8 cellular contexts compared by ENCODE assay signal in the genomic region with DNA sequence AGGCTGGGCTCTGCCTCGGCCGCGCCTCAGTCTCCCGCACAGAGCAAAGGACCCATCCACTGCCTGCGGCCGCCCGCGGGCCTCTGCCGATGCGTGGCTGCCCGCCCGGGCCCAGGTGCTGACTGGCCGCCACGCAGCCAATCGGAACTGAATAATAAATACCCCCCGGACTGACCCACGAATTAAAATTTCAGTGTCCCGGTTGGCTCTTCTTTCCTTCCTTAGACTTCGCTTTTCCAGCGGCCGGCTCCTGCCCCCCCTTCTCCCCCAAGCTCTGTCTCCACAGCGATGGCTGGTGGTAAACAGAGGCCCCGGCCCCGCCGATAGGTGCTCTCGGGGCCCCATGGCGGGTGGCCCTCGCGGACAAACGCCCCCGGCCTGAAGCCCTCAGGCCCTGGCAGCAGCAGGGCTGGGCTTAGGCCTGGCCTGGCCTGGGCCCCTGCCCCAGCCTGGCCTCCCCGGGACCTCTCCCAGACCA. TPM values are rescaled to one million over a fixed set of nuclear protein-coding genes. Genes with fewer than 3 reads are reported as not detected.
DNase-seq lines count a peak whose midpoint lies in the region; ATAC-seq and TF ChIP-seq lines count a peak whose summit lies in the region.

No MANE protein-coding gene starts in this region.

- peaks cover 13% of the 10 kb centered on the region for H3K4me1 Mint-ChIP-seq in T-helper 2 cell treated with Interferon-gamma antibody and Interleukin-4, amounts not matched to agents 5 μg/mL and 100 μg/mL, for 36 hours (ENCODE audit: low read depth)
- peaks cover 4% of the 10 kb centered on the region for H3K4me1 Mint-ChIP-seq in activated T-helper 17 cell treated with anti-CD3 and anti-CD28 coated beads, Interleukin-2, amount 50 U/mL, for 72 hours

- no peak overlapping the region for H3K9ac ChIP-seq in iPS-15b (ENCODE audit: low read depth, low read length)

- H3K27ac ChIP-seq in spleen = peak overlapping the region; percentile 43 to 99 (median 98)

- no peaks in the 10 kb centered on the region for H3K9me3 Mint-ChIP-seq in T-helper 2 cell treated with Interferon-gamma antibody and Interleukin-4, amounts not matched to agents 5 μg/mL and 100 μg/mL, for 36 hours
- no peaks in the 10 kb centered on the region for H3K9me3 Mint-ChIP-seq in activated T-helper 17 cell treated with anti-CD3 and anti-CD28 coated beads, Interleukin-2, amount 50 U/mL, for 72 hours

- H3K27me3 Mint-ChIP-seq in T-helper 2 cell treated with Interferon-gamma antibody and Interleukin-4, amounts not matched to agents 5 μg/mL and 100 μg/mL, for 36 hours (ENCODE audit: low read depth) = no peaks in the 10 kb centered on the region
- H3K27me3 Mint-ChIP-seq in activated T-helper 17 cell treated with anti-CD3 and anti-CD28 coated beads, Interleukin-2, amount 50 U/mL, for 72 hours = no peaks in the 10 kb centered on the region

- DNase-seq in T-helper 2 cell treated with Interferon-gamma antibody and Interleukin-4, amounts not matched to agents 5 μg/mL and 100 μg/mL, for 36 hours (ENCODE audit: low spot score) = no peak
- DNase-seq in T-helper 2 cell (no peak), spleen (no peak), NK-92 (lab: John Stamatoyannopoulos, UW; ENCODE audit: unreplicated experiment) (no peak)

- H3K36me3 ChIP-seq in iPS-15b (ENCODE audit: control insufficient read depth, insufficient read depth, low read length) (peaks cover 11% of the 10 kb centered on the region), spleen (peaks cover 0 to 24% (median 0%) of the 10 kb centered on the region in 6 donors)

- H3K9me3 ChIP-seq in iPS-15b (ENCODE audit: control insufficient read depth, insufficient read depth, low read length) (no peaks in the 10 kb centered on the region), spleen (no peaks in the 10 kb centered on the region)

- peaks cover 3% of the 10 kb centered on the region for H3K36me3 Mint-ChIP-seq in T-helper 2 cell treated with Interferon-gamma antibody and Interleukin-4, amounts not matched to agents 5 μg/mL and 100 μg/mL, for 36 hours (ENCODE audit: low read depth)
- peaks cover 21% of the 10 kb centered on the region for H3K36me3 Mint-ChIP-seq in activated T-helper 17 cell treated with anti-CD3 and anti-CD28 coated beads, Interleukin-2, amount 50 U/mL, for 72 hours (ENCODE audit: low read depth)

- peak overlapping the region; percentile 82 for H3K4me3 Mint-ChIP-seq in T-helper 2 cell treated with Interferon-gamma antibody and Interleukin-4, amounts not matched to agents 5 μg/mL and 100 μg/mL, for 36 hours
- H3K4me3 Mint-ChIP-seq in activated T-helper 17 cell treated with anti-CD3 and anti-CD28 coated beads, Interleukin-2, amount 50 U/mL, for 72 hours = peak overlapping the region; percentile 82

- peak overlapping the region; percentile 81 for H3K27ac Mint-ChIP-seq in T-helper 2 cell treated with Interferon-gamma antibody and Interleukin-4, amounts not matched to agents 5 μg/mL and 100 μg/mL, for 36 hours
- H3K27ac Mint-ChIP-seq in activated T-helper 17 cell treated with anti-CD3 and anti-CD28 coated beads, Interleukin-2, amount 50 U/mL, for 72 hours = peak overlapping the region; percentile 80

- peaks cover 10% of the 10 kb centered on the region for H3K4me1 ChIP-seq in iPS-15b (ENCODE audit: control insufficient read depth, insufficient read depth, low read length)
- peaks cover 54 to 77% (median 71%) of the 10 kb centered on the region in 6 donors for H3K4me1 ChIP-seq in spleen

- no peak for TF ChIP-seq CTCF in spleen (IDR thresholded peaks at IDR 0.05 in 8 of 11, conservative IDR thresholded peaks at IDR 0.05 in 3 of 11)

- 18 to 34% (median 23%) methylated on average over 22 to 32 of the region's 32 CpGs for WGBS in spleen, 5 donors

- H3K4me3 ChIP-seq in iPS-15b (ENCODE audit: low read depth, low read length) (peak overlapping the region; percentile 58), spleen (peak overlapping the region; percentile 33 to 99 (median 93))

- ATAC-seq in activated T-helper 17 cell treated with anti-CD3 and anti-CD28 coated beads, Interleukin-2, amount 50 U/mL, for 72 hours (replicated peaks) = no peak
- ATAC-seq in HG03196 (IDR thresholded peaks at IDR 0.05; ENCODE audit: unreplicated experiment) (no peak), GM18909 (IDR thresholded peaks at IDR 0.05; ENCODE audit: poor library complexity, unreplicated experiment) (no peak)

- intact Hi-C loops in spleen (cut with DNase I; ENCODE audit: low total_unique reads) = loop anchor here (10.0 kb wide), 2 partner anchors 51 to 59 kb away; partner anchors contain the start of gene PIAS4

- H3K27me3 ChIP-seq in iPS-15b (ENCODE audit: control insufficient read depth, insufficient read depth, low read length) = peaks cover 13% of the 10 kb centered on the region
- H3K27me3 ChIP-seq in spleen (replicated peaks in 1 of 7) = no peaks in the 10 kb centered on the region

- no peak for TF ChIP-seq POLR2A in spleen (IDR thresholded peaks at IDR 0.05)

RNA-seq across cellular contexts. Expression of gene ZBTB7A, which starts 2.6 kb away (rescaled TPM):
- total RNA-seq in activated T-helper 17 cell treated with anti-CD3 and anti-CD28 coated beads, Interleukin-2, amount 50 U/mL, for 72 hours = 10 to 100 TPM; 38.5 to 41.3 TPM
- total RNA-seq in spleen = 10 to 100 TPM; 43.0 to 68.1 (median 53.7) TPM
- polyA plus RNA-seq in spleen = 10 to 100 TPM in 1 of 3 donors, 1 to 10 TPM in 2; 4.0 to 15.2 (median 4.2) TPM

RNA-seq across cellular contexts. Expression of gene PIAS4, which starts 56.6 kb away (rescaled TPM):
- 10 to 100 TPM; 32.8 to 39.1 TPM for total RNA-seq in activated T-helper 17 cell treated with anti-CD3 and anti-CD28 coated beads, Interleukin-2, amount 50 U/mL, for 72 hours
- total RNA-seq in spleen = 10 to 100 TPM; 16.4 to 30.5 (median 29.0) TPM
- polyA plus RNA-seq in spleen = 10 to 100 TPM in 1 of 3 donors, 1 to 10 TPM in 2; 6.2 to 13.9 (median 6.4) TPM

RNA-seq across cellular contexts. Expression of gene MAP2K2, which starts 59.8 kb away (rescaled TPM):
- 100 to 1,000 TPM; 143 to 155 TPM for total RNA-seq in activated T-helper 17 cell treated with anti-CD3 and anti-CD28 coated beads, Interleukin-2, amount 50 U/mL, for 72 hours
- total RNA-seq in spleen = 100 to 1,000 TPM in 5 of 7 donors, 10 to 100 TPM in 2; 95.3 to 131 (median 101) TPM
- 100 to 1,000 TPM; 117 to 165 (median 160) TPM for polyA plus RNA-seq in spleen
